ENCODE assay signal across 8 cellular contexts in the genomic region with DNA sequence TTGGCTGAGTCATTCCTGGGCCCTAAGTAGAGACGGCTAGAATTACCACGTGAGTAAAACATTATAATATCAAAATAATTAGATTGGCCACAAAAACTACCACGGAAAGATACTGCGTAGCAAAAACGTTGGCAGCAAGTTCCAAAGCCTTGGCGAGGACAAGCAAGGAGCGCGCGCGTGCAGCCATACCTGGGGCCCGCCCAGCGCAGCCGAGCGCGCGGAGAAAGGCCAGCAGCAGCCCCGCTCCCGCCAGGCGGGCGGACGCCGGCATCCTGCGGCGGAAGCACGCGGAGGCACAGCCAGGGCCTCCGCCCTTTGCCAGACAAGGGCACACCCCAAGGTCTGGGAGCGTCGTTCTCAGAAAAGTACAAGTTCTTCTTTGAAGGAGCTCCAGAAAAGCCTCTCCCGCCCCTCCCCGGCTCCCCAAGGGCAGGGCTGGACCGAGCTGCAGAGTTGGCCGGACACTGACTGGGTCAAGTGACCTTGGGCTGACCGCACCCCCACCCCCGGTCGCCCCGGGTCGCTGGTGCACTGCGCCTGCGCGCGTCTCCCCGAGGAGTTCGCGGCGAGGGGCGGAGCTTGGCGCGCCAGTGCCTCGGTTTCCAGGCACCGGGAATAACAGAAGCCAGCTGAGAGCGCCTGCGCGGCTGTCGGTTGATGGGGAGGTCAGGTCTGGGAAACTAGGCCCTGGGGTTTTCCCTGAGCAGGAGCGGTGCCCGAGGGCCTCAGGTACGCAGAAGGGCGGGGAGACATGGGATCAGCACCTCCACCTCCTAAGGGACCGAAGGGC. TPM values are rescaled to one million over a fixed set of nuclear protein-coding genes. Genes with fewer than 3 reads are reported as not detected.
DNase-seq lines count a peak whose midpoint lies in the region; ATAC-seq and TF ChIP-seq lines count a peak whose summit lies in the region.

A gene with protein sequence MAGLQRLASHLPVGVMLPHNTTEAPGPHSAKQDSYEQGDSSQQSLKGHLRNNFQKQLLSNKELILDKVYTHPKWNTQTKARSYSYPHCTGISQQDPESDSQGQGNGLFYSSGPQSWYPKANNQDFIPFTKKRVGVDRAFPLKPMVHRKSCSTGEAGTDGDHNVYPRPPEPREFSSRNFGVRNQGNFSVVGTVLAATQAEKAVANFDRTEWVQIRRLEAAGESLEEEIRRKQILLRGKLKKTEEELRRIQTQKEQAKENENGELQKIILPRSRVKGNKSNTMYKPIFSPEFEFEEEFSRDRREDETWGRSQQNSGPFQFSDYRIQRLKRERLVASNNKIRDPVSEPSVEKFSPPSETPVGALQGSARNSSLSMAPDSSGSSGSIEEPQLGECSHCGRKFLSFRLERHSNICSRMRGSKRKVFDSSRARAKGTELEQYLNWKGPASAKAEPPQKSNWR (plus strand): TSS at position 621 of the 790 bp plus-strand sequence. CDS start 933 bp downstream, outside the sequence.

- H3K9ac ChIP-seq in adipocyte (ENCODE audit: low read length): peak within 1 kb of the TSS; percentile 84

- H3K36me3 ChIP-seq in MG63 (no peaks in the 10 kb centered on the region), adipocyte (ENCODE audit: control insufficient read depth, insufficient read depth, low read length, severe bottlenecking) (no peaks in the 10 kb centered on the region), cardiac muscle cell (no peaks in the 10 kb centered on the region), ovary (no peaks in the 10 kb centered on the region), transverse colon (no peaks in the 10 kb centered on the region)

- peaks cover 20% of the 10 kb centered on the region for H3K4me1 ChIP-seq in adipocyte (ENCODE audit: control insufficient read depth, insufficient read depth, low read length)
- H3K4me1 ChIP-seq in cardiac muscle cell (ENCODE audit: low read depth): peaks cover 10% of the 10 kb centered on the region
- H3K4me1 ChIP-seq in ovary (ENCODE audit: insufficient read depth): peaks cover 5% of the 10 kb centered on the region
- H3K4me1 ChIP-seq in transverse colon: peaks cover 7 to 37% (median 22%) of the 10 kb centered on the region in 4 donors

- in situ Hi-C loops in transverse colon (cut with MboI; ENCODE audit: low pct_ligation_motif_present in 1 of 4, low pct_unique_long_range_greater_than_20kb in 1 of 4, low sequenced_read_pairs in 3 of 4): no loop called here

- no peaks in the 10 kb centered on the region for H3K27me3 ChIP-seq in MG63
- H3K27me3 ChIP-seq in adipocyte (replicated peaks; ENCODE audit: control insufficient read depth, insufficient read depth, low read length): no peaks in the 10 kb centered on the region
- no peaks in the 10 kb centered on the region for H3K27me3 ChIP-seq in cardiac muscle cell
- H3K27me3 ChIP-seq in ovary: no peaks in the 10 kb centered on the region
- no peaks in the 10 kb centered on the region for H3K27me3 ChIP-seq in transverse colon

- TF ChIP-seq POLR2A in ovary (IDR thresholded peaks at IDR 0.05) (peak; percentile 70), transverse colon (IDR thresholded peaks at IDR 0.05) (peak; percentile 69)

- 1 to 2% (median 2%) methylated on average over 59 to 60 of the region's 60 CpGs for WGBS in ovary, 3 donors
- 0 to 1% methylated on average over 10 to 38 of the region's 60 CpGs for WGBS in transverse colon (ENCODE audit: low coverage in 1 of 2), 2 donors

- ATAC-seq in GM21717 (IDR thresholded peaks at IDR 0.05; ENCODE audit: unreplicated experiment): peak; percentile 60

- H3K27ac ChIP-seq in cardiac muscle cell (peak within 1 kb of the TSS; percentile 86), ovary (peak within 1 kb of the TSS; percentile 44 to 75), transverse colon (peak within 1 kb of the TSS; percentile 90 to 95 (median 94))

- intact Hi-C loops in ovary (cut with DNase I): no loop called here
- intact Hi-C loops in transverse colon (cut with DNase I; ENCODE audit: low total_unique reads): no loop called here

- H3K4me3 ChIP-seq in MG63 (peak within 1 kb of the TSS; percentile 45), adipocyte (ENCODE audit: low read length) (peak within 1 kb of the TSS; percentile 82), cardiac muscle cell (peak within 1 kb of the TSS; percentile 58), ovary (peak within 1 kb of the TSS; percentile 53), transverse colon (peak within 1 kb of the TSS; percentile 27 to 66 (median 40))

- H3K9me3 ChIP-seq in MG63: no peaks in the 10 kb centered on the region
- no peaks in the 10 kb centered on the region for H3K9me3 ChIP-seq in adipocyte (ENCODE audit: control insufficient read depth, low read length)
- H3K9me3 ChIP-seq in cardiac muscle cell (ENCODE audit: low read depth): no peaks in the 10 kb centered on the region
- H3K9me3 ChIP-seq in ovary: no peaks in the 10 kb centered on the region
- H3K9me3 ChIP-seq in transverse colon: no peaks in the 10 kb centered on the region

- peak; percentile 38 for TF ChIP-seq EP300 in ovary (IDR thresholded peaks at IDR 0.05)
- peak; percentile 29 for TF ChIP-seq EP300 in transverse colon (IDR thresholded peaks at IDR 0.05; ENCODE audit: low read depth)

- no peak for TF ChIP-seq CTCF in cardiac muscle cell (IDR thresholded peaks at IDR 0.05; ENCODE audit: low read depth, low read length)
- no peak for TF ChIP-seq CTCF in ovary (IDR thresholded peaks at IDR 0.05)
- TF ChIP-seq CTCF in transverse colon (IDR thresholded peaks at IDR 0.05): no peak

- DNase-seq in DMS114 treated with DMSO at 0.1 percent for 48 hours (lab: John Stamatoyannopoulos, UW; ENCODE audit: unreplicated experiment) (peak; percentile 25), MG63 (peak; percentile 87), SKM-1 (lab: John Stamatoyannopoulos, UW; ENCODE audit: unreplicated experiment) (peak; percentile 15), adipocyte (ENCODE audit: low read depth) (peak; percentile 88), cardiac muscle cell (ENCODE audit: low read depth in 1 of 2, low spot score in 1 of 2) (peak; percentile 93 to 95), ovary (peak; percentile 97 to 99 (median 98)), transverse colon (peak; percentile 97)

RNA-seq across cellular contexts. Expression of the gene that starts here (rescaled TPM):
- 0.99 TPM in 1 of 2 replicates, not detected in the other for total RNA-seq in MG63 (2014; rRNA removed; shearing (Covaris generic); ENCODE audit: low replicate concordance)
- 2.5 and 8.2 TPM in 2 replicates for total RNA-seq in cardiac muscle cell
- 7.7 and 9.8 TPM in 2 replicates for polyA plus RNA-seq in cardiac muscle cell
- total RNA-seq in ovary: 1 to 10 TPM in 4 of 7 donors, under 1 TPM in 3; 0.66 to 9.2 (median 1.3) TPM
- 1 to 10 TPM in 1 of 2 donors, under 1 TPM in 1; 0.46 to 2.6 TPM for polyA plus RNA-seq in ovary
- total RNA-seq in transverse colon: 10 to 100 TPM in 1 of 4 donors, 1 to 10 TPM in 2, not detected in 1; 7.5 to 40.0 (median 8.1) TPM

Comparison
In these comparisons a context has a peak if more than half of its experiments do, and no peak if none do; other contexts are left out.
1. Peak in every context shown above with its lines: DNase-seq, ATAC-seq, H3K4me3 ChIP-seq and H3K27ac ChIP-seq.
2. Peak in DNase-seq and H3K4me3 ChIP-seq in MG63; RNA of the gene not detected or under 1 TPM.
3. DNase-seq: peak in every context shown above with its lines; median percentile 98 in ovary; 97 in transverse colon; 94 in cardiac muscle cell; 88 in adipocyte; 87 in MG63; 25 in DMS114 treated with DMSO at 0.1 percent for 48 hours; 15 in SKM-1.